8 cellular contexts compared by ENCODE assay signal in genomic region chr2:24971550-24972314, GRCh38. TPM values are rescaled to one million over a fixed set of nuclear protein-coding genes. Genes with fewer than 3 reads are reported as not detected.
DNase-seq lines count a peak whose midpoint lies in the region; ATAC-seq, FAIRE-seq and TF ChIP-seq lines count a peak whose summit lies in the region.

Gene DNAJC27 (minus strand): TSS chr2:24971955. CDS start chr2:24971904, 51 bp downstream.

- H3K9me3 ChIP-seq in OCI-LY1 (ENCODE audit: low read length): no peaks in the 10 kb centered on the region
- H3K9me3 ChIP-seq in endothelial cell of umbilical vein (replicated peaks; ENCODE audit: control insufficient read depth, insufficient read depth, low read length): no peaks in the 10 kb centered on the region

- no peaks in the 10 kb centered on the region for H4K20me1 ChIP-seq in OCI-LY1 (ENCODE audit: insufficient read depth, low read length)
- H4K20me1 ChIP-seq in endothelial cell of umbilical vein (replicated peaks; ENCODE audit: control insufficient read depth, extremely low read depth, insufficient read depth, low read length): no peaks in the 10 kb centered on the region

- FAIRE-seq in endothelial cell of umbilical vein (lab: Jason Lieb, UNC): peak; percentile 73

- H3K4me1 ChIP-seq in OCI-LY1 (ENCODE audit: insufficient read depth, low read length, severe bottlenecking) (peaks cover 17% of the 10 kb centered on the region), endothelial cell of umbilical vein (ENCODE audit: control insufficient read depth, extremely low read depth, insufficient read depth, low read length) (peaks cover 10% of the 10 kb centered on the region)

- peaks cover 4% of the 10 kb centered on the region; the same call in 1 of the 2 replicates for H3K36me3 ChIP-seq in OCI-LY1 (ENCODE audit: insufficient read depth, low read length)
- H3K36me3 ChIP-seq in endothelial cell of umbilical vein (ENCODE audit: control insufficient read depth in 2 of 2, extremely low read depth in 1 of 2, insufficient read depth in 2 of 2, low read length in 2 of 2): peaks cover 0 to 2% of the 10 kb centered on the region in 2 experiments

- DNase-seq in DMS 273 (lab: John Stamatoyannopoulos, UW; ENCODE audit: unreplicated experiment): peak; percentile 99
- peak; percentile 87 for DNase-seq in HuH-7 (ENCODE audit: low spot score)
- DNase-seq in activated T-cell treated with anti-CD3 and anti-CD28 coated beads for 1 hour (ENCODE audit: low read depth): peak; percentile 91
- DNase-seq in endothelial cell of umbilical vein (ENCODE audit: low read depth, low spot score): peak; percentile 99
- peak; percentile 98 for DNase-seq in midbrain (lab: John Stamatoyannopoulos, UW)
- DNase-seq in stimulated activated CD8-positive, alpha-beta memory T cell treated with anti-CD3 and anti-CD28 coated beads, Interleukin-15, amount 100 ng/mL, for 48 hours (ENCODE audit: low read depth in 2 of 2): peak; percentile 97 to 98

- intact Hi-C loops in endothelial cell of umbilical vein (cut with micrococcal nuclease): loop anchor here (2.0 to 5.0 kb wide), 4 partner anchors 71 to 561 kb away; partner anchors contain the start of genes CENPO, EFR3B and PTRHD1

- TF ChIP-seq POLR2A in endothelial cell of umbilical vein (IDR thresholded peaks at IDR 0.05; ENCODE audit: low read depth, low read length): peak; percentile 93

- POLR2A ChIA-PET in endothelial cell of umbilical vein (lab: Charles Lee): no interaction called here

- no peaks in the 10 kb centered on the region for H3K9me2 ChIP-seq in OCI-LY1 (ENCODE audit: low read depth, low read length)

- H3K9ac ChIP-seq in OCI-LY1 (ENCODE audit: low read length): peak within 1 kb of the TSS; percentile 98
- H3K9ac ChIP-seq in endothelial cell of umbilical vein (replicated peaks; ENCODE audit: extremely low read depth, insufficient read depth, low read length): peak within 1 kb of the TSS; percentile 96

- H3K4me2 ChIP-seq in OCI-LY1 (ENCODE audit: low read length) (peak within 1 kb of the TSS; percentile 94), endothelial cell of umbilical vein (ENCODE audit: insufficient read depth, low read length) (peak within 1 kb of the TSS; percentile 92)

- H3K79me2 ChIP-seq in OCI-LY1 (ENCODE audit: insufficient read depth, low read length) (peaks cover 4% of the 10 kb centered on the region; the same call in 1 of the 2 replicates), endothelial cell of umbilical vein (ENCODE audit: control insufficient read depth, insufficient read depth, low read length) (peaks cover 6% of the 10 kb centered on the region)

- no TSS peak for BruUV-seq in endothelial cell of umbilical vein (replicated peaks; lab: Mats Ljungman, UMichigan)

- H2AFZ ChIP-seq in OCI-LY1 (ENCODE audit: low read length): peak within 1 kb of the TSS; percentile 84; the same call in 1 of the 2 replicates
- H2AFZ ChIP-seq in endothelial cell of umbilical vein (ENCODE audit: low read depth, low read length): peak within 1 kb of the TSS; percentile 92

- CTCF ChIA-PET in endothelial cell of umbilical vein (lab: Charles Lee): interaction anchor here (0.6 to 14.6 kb wide), 6 partner anchors 9 to 395 kb away, joined by 3 to 679 read pairs (median 4); no protein-coding TSS in a partner anchor

- peak within 1 kb of the TSS; percentile 97 for H3K4me3 ChIP-seq in OCI-LY1 (ENCODE audit: low read depth, low read length, poor library complexity, severe bottlenecking)
- H3K4me3 ChIP-seq in endothelial cell of umbilical vein (replicated peaks in 1 of 3; ENCODE audit: insufficient read depth in 1 of 3, low read depth in 1 of 3, low read length in 3 of 3): peak within 1 kb of the TSS; percentile 57 to 79 (median 72)

- H3F3A ChIP-seq in OCI-LY1 (ENCODE audit: insufficient read depth, low read length): no peaks in the 10 kb centered on the region; the same call in 1 of the 2 replicates

- H3K9me1 ChIP-seq in endothelial cell of umbilical vein (replicated peaks; ENCODE audit: control insufficient read depth, extremely low read depth, insufficient read depth, low read length): no peaks in the 10 kb centered on the region

- H3K27me3 ChIP-seq in OCI-LY1 (ENCODE audit: insufficient read depth, low read length) (no peaks in the 10 kb centered on the region), endothelial cell of umbilical vein (ENCODE audit: control insufficient read depth in 2 of 2, insufficient read depth in 2 of 2, low read length in 2 of 2) (no peaks in the 10 kb centered on the region)

- peak; percentile 88 for ATAC-seq in GM21526 (IDR thresholded peaks at IDR 0.05; ENCODE audit: low FRiP score, unreplicated experiment)

- TF ChIP-seq CTCF in OCI-LY1 (IDR thresholded peaks at IDR 0.05; ENCODE audit: low read length): no peak
- peak in 1 of 2 donors; percentile 2 for TF ChIP-seq CTCF in endothelial cell of umbilical vein (IDR thresholded peaks at IDR 0.05; ENCODE audit: extremely low read depth in 1 of 2, insufficient read depth in 1 of 2, low read depth in 1 of 2, low read length in 2 of 2)

- dilution Hi-C loops in endothelial cell of umbilical vein (cut with MboI; ENCODE audit: extremely low pct_ligation_motif_present, low sequenced_read_pairs): no loop called here

- H3K27ac ChIP-seq in OCI-LY1 (ENCODE audit: low read depth, low read length, poor library complexity, severe bottlenecking) (peak within 1 kb of the TSS; percentile 71), endothelial cell of umbilical vein (ENCODE audit: insufficient read depth, low read depth, low read length) (peak within 1 kb of the TSS; percentile 90)

TF ChIP-seq in endothelial cell of umbilical vein, 7 proteins besides CTCF, POLR2A, EP300 and RAD21:
- TF ChIP-seq MAX (IDR thresholded peaks at IDR 0.05; ENCODE audit: insufficient read depth, insufficient read length) (peak; percentile 60), GATA2 (IDR thresholded peaks at IDR 0.05; ENCODE audit: insufficient read depth, insufficient read length, low read depth, low read length) (no peak), FOS (IDR thresholded peaks at IDR 0.05; ENCODE audit: borderline replicate concordance, insufficient read depth, low read length) (peak; percentile 15), EZH2 (IDR thresholded peaks at IDR 0.05; ENCODE audit: borderline replicate concordance, low read depth, low read length, severe bottlenecking) (no peak), JUN (IDR thresholded peaks at IDR 0.05; ENCODE audit: borderline replicate concordance, insufficient read depth, insufficient read length, low read depth) (peak; percentile 59), MYC (IDR thresholded peaks at IDR 0.05; ENCODE audit: low read depth, low read length) (peak; percentile 22), POLR2AphosphoS5 (IDR thresholded peaks at IDR 0.05; ENCODE audit: insufficient read depth, low read depth, low read length) (peak; percentile 85)

RNA-seq across cellular contexts. Expression of gene DNAJC27, which starts in this region (rescaled TPM):
- 3.2 and 3.9 TPM in 2 replicates for total RNA-seq in endothelial cell of umbilical vein
- polyA plus RNA-seq in endothelial cell of umbilical vein: 1.1 and 1.3 TPM in 2 replicates
- polyA plus RNA-seq in endothelial cell of umbilical vein (2011; cell fraction: cytosol; rRNA removed): 1.1 and 1.3 TPM in 2 replicates
- polyA plus RNA-seq in endothelial cell of umbilical vein (2011; cell fraction: nucleus; rRNA removed): 3.5 and 6.2 TPM in 2 replicates
- 1.3 TPM in 2 replicates for polyA plus RNA-seq in endothelial cell of umbilical vein (2012)
- 3.0 and 6.0 TPM in 2 replicates for polyA minus RNA-seq in endothelial cell of umbilical vein
- 1.9 TPM for polyA minus RNA-seq in endothelial cell of umbilical vein (2011; cell fraction: cytosol; rRNA and poly(A)+ RNA removed)
- 5.4 and 7.0 TPM in 2 replicates for polyA minus RNA-seq in endothelial cell of umbilical vein (2011; cell fraction: nucleus; rRNA and poly(A)+ RNA removed)

Comparison
In these comparisons a context has a peak if more than half of its experiments do, and no peak if none do; other contexts are left out.
1. Peak in every context shown above with its lines: DNase-seq, ATAC-seq, H3K4me3 ChIP-seq and H3K27ac ChIP-seq.